ENCODE assay signal across 8 cellular contexts in the genomic region with DNA sequence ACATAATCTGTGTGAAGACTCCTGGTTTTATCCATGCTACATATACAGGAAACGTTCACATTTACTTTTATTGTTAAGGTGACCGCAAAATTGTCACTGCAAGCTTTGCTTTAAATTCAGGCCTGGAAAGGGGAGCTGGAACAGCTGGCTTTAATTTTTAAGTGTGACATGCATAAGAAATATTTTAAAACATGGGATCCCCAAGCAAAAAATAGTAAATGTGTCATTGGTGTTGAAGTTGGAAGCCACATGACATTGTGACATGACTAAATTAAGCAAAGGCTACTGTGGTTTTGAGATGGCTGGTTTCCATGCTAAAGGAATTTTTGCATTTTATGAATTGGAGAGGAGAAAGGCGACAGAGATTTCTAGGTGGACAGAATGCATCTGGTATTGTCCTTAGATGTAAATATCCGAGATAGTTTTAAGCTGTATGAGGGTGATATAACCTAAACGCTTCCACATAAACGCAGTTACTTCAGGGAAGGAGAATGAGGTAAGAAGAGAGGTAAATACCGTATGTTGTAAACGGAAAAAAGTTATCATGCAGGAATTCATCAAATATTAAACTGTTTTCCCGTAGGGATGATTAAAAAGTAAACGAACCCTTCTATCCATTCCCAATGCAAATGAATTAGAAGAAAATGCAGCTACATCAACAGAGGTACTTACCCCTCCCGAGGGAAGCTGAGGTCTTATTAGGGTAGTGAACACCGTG. TPM values are rescaled to one million over a fixed set of nuclear protein-coding genes. Genes with fewer than 3 reads are reported as not detected.
DNase-seq lines count a peak whose midpoint lies in the region; ATAC-seq and TF ChIP-seq lines count a peak whose summit lies in the region.

No MANE protein-coding gene starts in this region.

- H3K4me1 ChIP-seq in RWPE2 (ENCODE audit: insufficient read depth, poor library complexity, severe bottlenecking) (peaks cover 6% of the 10 kb centered on the region), sigmoid colon (peaks cover 0 to 33% (median 23%) of the 10 kb centered on the region in 4 donors)

- H3K4me3 ChIP-seq in GM12875 (ENCODE audit: low read depth, low read length) (peak overlapping the region; percentile 73), RWPE2 (ENCODE audit: severe bottlenecking) (peak overlapping the region; percentile 54), fibroblast of mammary gland (ENCODE audit: control insufficient read depth, low read depth, low read length) (peak overlapping the region; percentile 86), sigmoid colon (peak overlapping the region; percentile 56 to 85 (median 77))

- 20 to 33% methylated on average over 12 of the region's 12 CpGs for WGBS in sigmoid colon, 2 donors

- no peaks in the 10 kb centered on the region for H3K27me3 ChIP-seq in RWPE2 (ENCODE audit: insufficient read depth, poor library complexity, severe bottlenecking)
- no peaks in the 10 kb centered on the region for H3K27me3 ChIP-seq in sigmoid colon

- ATAC-seq in RWPE2 (ENCODE audit: low read depth) = no peak
- ATAC-seq in GM19328 (IDR thresholded peaks at IDR 0.05; ENCODE audit: unreplicated experiment) = no peak
- ATAC-seq in GM21423 (IDR thresholded peaks at IDR 0.05; ENCODE audit: unreplicated experiment) = no peak

- TF ChIP-seq EP300 in sigmoid colon (IDR thresholded peaks at IDR 0.05) = no peak

- TF ChIP-seq CTCF in GM12875 (IDR thresholded peaks at IDR 0.05; ENCODE audit: borderline replicate concordance, insufficient read depth, low read depth, low read length) (no peak), RWPE2 (IDR thresholded peaks at IDR 0.05; ENCODE audit: poor library complexity, severe bottlenecking) (no peak), fibroblast of mammary gland (conservative IDR thresholded peaks at IDR 0.05; ENCODE audit: control insufficient read depth, insufficient read depth, low read depth, low read length) (no peak), sigmoid colon (IDR thresholded peaks at IDR 0.05) (no peak)

- H3K36me3 ChIP-seq in RWPE2 (ENCODE audit: low read depth) (no peaks in the 10 kb centered on the region), sigmoid colon (no peaks in the 10 kb centered on the region)

- intact Hi-C loops in sigmoid colon (cut with DNase I) = loop anchor here (1.0 to 5.0 kb wide), 2 partner anchors 11 to 99 kb away; no protein-coding TSS in a partner anchor

- TF ChIP-seq POLR2A in sigmoid colon (IDR thresholded peaks at IDR 0.05) = no peak

- peak overlapping the region; percentile 80 for H3K27ac ChIP-seq in RWPE2 (ENCODE audit: poor library complexity, severe bottlenecking)
- peak overlapping the region; percentile 89 to 98 (median 95) for H3K27ac ChIP-seq in sigmoid colon

- H3K9me3 ChIP-seq in RWPE2 (ENCODE audit: severe bottlenecking) (no peaks in the 10 kb centered on the region), sigmoid colon (no peaks in the 10 kb centered on the region)

- DNase-seq in RWPE2 (ENCODE audit: low spot score) (no peak), fibroblast of mammary gland (ENCODE audit: low read depth) (peak; percentile 60), sigmoid colon (no peak), medulla oblongata (ENCODE audit: extremely low spot score) (no peak), GM19238 (ENCODE audit: insufficient read length, low spot score) (no peak)

RNA-seq across cellular contexts. Expression of a gene that starts 0.9 kb away (rescaled TPM):
- total RNA-seq in sigmoid colon = 10 to 100 TPM; 46.4 to 63.9 (median 51.8) TPM
- 10 to 100 TPM; 11.4 to 15.7 (median 13.2) TPM for polyA plus RNA-seq in sigmoid colon

RNA-seq across cellular contexts. Expression of a gene that starts 12.1 kb away (rescaled TPM):
- total RNA-seq in sigmoid colon = 10 to 100 TPM; 35.2 to 41.8 (median 36.6) TPM
- 10 to 100 TPM in 1 of 3 donors, 1 to 10 TPM in 2; 2.4 to 20.4 (median 5.5) TPM for polyA plus RNA-seq in sigmoid colon

RNA-seq across cellular contexts. Expression of a gene that starts 42.3 kb away (rescaled TPM):
- 100 to 1,000 TPM in 1 of 4 donors, 10 to 100 TPM in 3; 44.7 to 154 (median 49.4) TPM for total RNA-seq in sigmoid colon
- 10 to 100 TPM in 1 of 3 donors, 1 to 10 TPM in 2; 4.8 to 15.7 (median 5.5) TPM for polyA plus RNA-seq in sigmoid colon
